In the genomic region with DNA sequence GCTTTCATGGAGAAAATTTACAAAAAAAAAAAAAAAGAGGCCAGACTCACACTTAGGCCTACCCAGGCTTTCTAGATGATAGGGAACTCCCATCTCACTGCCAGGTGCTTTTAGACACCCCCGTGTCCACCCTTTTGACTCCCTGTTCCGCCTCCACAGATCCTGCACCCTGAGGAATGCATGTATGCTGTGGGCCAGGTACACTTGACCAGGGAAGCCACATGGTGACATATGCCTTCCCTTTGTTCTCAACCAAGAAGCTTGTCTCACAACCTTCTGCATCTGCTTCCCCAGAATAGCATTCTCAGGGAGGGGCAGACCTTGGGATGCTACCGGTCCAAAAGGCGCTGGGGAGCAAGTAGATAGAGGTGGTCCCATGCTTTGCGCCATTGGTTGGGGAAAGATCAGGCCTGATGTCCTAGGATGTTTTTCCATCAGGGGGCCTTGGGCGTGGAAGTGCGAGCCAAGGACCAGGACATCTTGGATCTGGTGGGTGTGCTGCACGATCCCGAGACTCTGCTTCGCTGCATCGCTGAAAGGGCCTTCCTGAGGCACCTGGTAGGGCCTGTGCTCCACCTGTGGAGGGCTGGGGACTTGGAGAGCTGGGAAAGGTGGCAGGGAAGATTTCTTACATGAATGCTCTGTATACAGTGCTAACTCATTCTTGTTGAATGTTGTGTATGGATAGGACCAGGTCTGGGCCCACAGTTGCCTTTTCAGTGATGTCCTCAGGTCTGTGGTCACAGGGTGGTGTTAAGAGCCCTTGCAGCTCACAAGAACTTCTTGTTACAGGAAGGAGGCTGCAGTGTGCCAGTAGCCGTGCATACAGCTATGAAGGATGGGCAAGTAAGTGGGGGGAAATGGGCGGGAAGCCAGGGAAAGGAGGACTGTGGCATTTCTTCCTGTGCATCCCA, we compare ENCODE assay signal across 8 cellular contexts.
DNase-seq lines count a peak whose midpoint lies in the region; ATAC-seq and TF ChIP-seq lines count a peak whose summit lies in the region.

No MANE protein-coding gene starts in this region.

- peaks cover 39% of the 10 kb centered on the region for H3K4me1 Mint-ChIP-seq in T-helper 1 cell treated with Interleukin-12 subunit alpha and Interleukin-12 subunit beta and Interleukin-4 antibody, amounts not matched to agents 30 μg/mL and 1 μg/mL, for 36 hours (ENCODE audit: low read depth)

- peak overlapping the region; percentile 92 for H3K4me3 Mint-ChIP-seq in T-helper 1 cell treated with Interleukin-12 subunit alpha and Interleukin-12 subunit beta and Interleukin-4 antibody, amounts not matched to agents 30 μg/mL and 1 μg/mL, for 36 hours

- H3K9me3 Mint-ChIP-seq in T-helper 1 cell treated with Interleukin-12 subunit alpha and Interleukin-12 subunit beta and Interleukin-4 antibody, amounts not matched to agents 30 μg/mL and 1 μg/mL, for 36 hours = no peaks in the 10 kb centered on the region

- H3K27me3 ChIP-seq in brain microvascular endothelial cell (replicated peaks) = no peaks in the 10 kb centered on the region

- peak overlapping the region; percentile 56 for H3K27ac Mint-ChIP-seq in T-helper 1 cell treated with Interleukin-12 subunit alpha and Interleukin-12 subunit beta and Interleukin-4 antibody, amounts not matched to agents 30 μg/mL and 1 μg/mL, for 36 hours

- peaks cover 23% of the 10 kb centered on the region for H3K36me3 ChIP-seq in brain microvascular endothelial cell (replicated peaks)

- no peak for DNase-seq in T-helper 1 cell
- DNase-seq in NAMALWA (ENCODE audit: low spot score) = peak; percentile 31
- DNase-seq in brain microvascular endothelial cell = no peak
- no peak for DNase-seq in retinal pigment epithelial cell (ENCODE audit: low read depth)
- no peak for DNase-seq in NCI-H2227 treated with DMSO at 0.1 percent for 48 hours (lab: John Stamatoyannopoulos, UW)

- peaks cover 3% of the 10 kb centered on the region for H3K27me3 Mint-ChIP-seq in T-helper 1 cell treated with Interleukin-12 subunit alpha and Interleukin-12 subunit beta and Interleukin-4 antibody, amounts not matched to agents 30 μg/mL and 1 μg/mL, for 36 hours (ENCODE audit: low read depth)

- TF ChIP-seq CTCF in brain microvascular endothelial cell (IDR thresholded peaks at IDR 0.05; ENCODE audit: low read depth, low read length, missing control alignments) (no peak), retinal pigment epithelial cell (conservative IDR thresholded peaks at IDR 0.05; ENCODE audit: low read depth, low read length) (no peak)

- H3K4me3 ChIP-seq in brain microvascular endothelial cell (ENCODE audit: low read depth, low read length) (peak overlapping the region; percentile 81), retinal pigment epithelial cell (ENCODE audit: low read length) (peak overlapping the region; percentile 82)

- H3K27ac ChIP-seq in brain microvascular endothelial cell = no peak overlapping the region

- in situ Hi-C loops in brain microvascular endothelial cell (cut with HindIII; ENCODE audit: low pct_ligation_motif_present, low sequenced_read_pairs) = no loop called here

- no peak for ATAC-seq in HG02870 (IDR thresholded peaks at IDR 0.05; ENCODE audit: unreplicated experiment)
- ATAC-seq in HG03571 (IDR thresholded peaks at IDR 0.05; ENCODE audit: unreplicated experiment) = no peak

- peaks cover 37% of the 10 kb centered on the region for H3K36me3 Mint-ChIP-seq in T-helper 1 cell treated with Interleukin-12 subunit alpha and Interleukin-12 subunit beta and Interleukin-4 antibody, amounts not matched to agents 30 μg/mL and 1 μg/mL, for 36 hours (ENCODE audit: low read depth)
